In genomic region chr1:85609976-85610375, GRCh38 we compare ENCODE assay signal across 23 cellular contexts. TPM values are rescaled to one million over a fixed set of nuclear protein-coding genes. Genes with fewer than 3 reads are reported as not detected.
"Had no signal": no experiment of that assay in that cellular context is flagged by ENCODE, and none has a peak within 500 bp of the region (broad histone marks: within the 10 kb centered on the region; RNA-seq: fewer than 3 reads in every experiment).

No MANE protein-coding gene starts in this region.

- H3K27ac Mint-ChIP-seq: activated B cell treated with CpG ODN at 0.5 μM for 24 hours; activated naive CD4-positive, alpha-beta T cell treated with anti-CD3 and anti-CD28 coated beads for 36 hours; activated naive CD8-positive, alpha-beta T cell treated with anti-CD3 and anti-CD28 coated beads, Interleukin-2, amount 10 ng/mL, durations not matched to agents 7 days and 5 days; nephron progenitor cell; stimulated activated naive B cell treated with anti-CD40 and anti-IgM and Interleukin-4, amounts not matched to agents 10 μg/mL and 1 μg/mL and 100 μg/mL, for 72 hours; T-helper 17 cell had no signal

- DNase-seq: activated B cell treated with CpG ODN at 0.5 μM for 24 hours; activated CD4-positive, alpha-beta T cell treated with anti-CD3 and anti-CD28 coated beads for 4 hours; activated CD4-positive, alpha-beta T cell treated with anti-CD3 and anti-CD28 coated beads, Interleukin-2, amount 50 U/mL, for 48 hours; activated naive CD4-positive, alpha-beta T cell treated with anti-CD3 and anti-CD28 coated beads for 36 hours; activated naive CD8-positive, alpha-beta T cell treated with anti-CD3 and anti-CD28 coated beads, Interleukin-2, amount 10 ng/mL, durations not matched to agents 7 days and 5 days; activated T-cell treated with anti-CD3 and anti-CD28 coated beads, Interleukin-2, amount 50 U/mL, for 48 hours; amniotic stem cell; cerebellar nuclear complex; cortex of kidney; endodermal cell; esophagus squamous epithelium; heart right ventricle; kidney; left lung; midbrain; nephron progenitor cell; nucleus accumbens; right lobe of liver; stimulated activated CD4-positive, alpha-beta T cell treated with anti-CD3 and anti-CD28 coated beads, Interleukin-2, amount 100 ng/mL, for 48 hours; stimulated activated CD8-positive, alpha-beta memory T cell treated with anti-CD3 and anti-CD28 coated beads, Interleukin-4, amount 100 ng/mL, for 48 hours; stimulated activated naive B cell treated with anti-CD40 and anti-IgM and Interleukin-4, amounts not matched to agents 10 μg/mL and 1 μg/mL and 100 μg/mL, for 72 hours; T-helper 17 cell; transverse colon had no signal

- H3K9me3 Mint-ChIP-seq: activated B cell treated with CpG ODN at 0.5 μM for 24 hours; activated naive CD4-positive, alpha-beta T cell treated with anti-CD3 and anti-CD28 coated beads for 36 hours; endodermal cell; nephron progenitor cell; stimulated activated naive B cell treated with anti-CD40 and anti-IgM and Interleukin-4, amounts not matched to agents 10 μg/mL and 1 μg/mL and 100 μg/mL, for 72 hours had no signal

- H3K27me3 Mint-ChIP-seq: activated B cell treated with CpG ODN at 0.5 μM for 24 hours; activated naive CD8-positive, alpha-beta T cell treated with anti-CD3 and anti-CD28 coated beads, Interleukin-2, amount 10 ng/mL, durations not matched to agents 7 days and 5 days; T-helper 17 cell had no signal

- H3K4me3 ChIP-seq: esophagus squamous epithelium, heart right ventricle, left lung, right lobe of liver, transverse colon had no signal

- H3K4me1 Mint-ChIP-seq: activated B cell treated with CpG ODN at 0.5 μM for 24 hours; activated naive CD8-positive, alpha-beta T cell treated with anti-CD3 and anti-CD28 coated beads, Interleukin-2, amount 10 ng/mL, durations not matched to agents 7 days and 5 days; stimulated activated naive B cell treated with anti-CD40 and anti-IgM and Interleukin-4, amounts not matched to agents 10 μg/mL and 1 μg/mL and 100 μg/mL, for 72 hours; T-helper 17 cell had no signal

- H3K27me3 ChIP-seq: esophagus squamous epithelium, heart right ventricle, left lung, right lobe of liver, transverse colon had no signal

- H3K36me3 Mint-ChIP-seq: activated naive CD8-positive, alpha-beta T cell treated with anti-CD3 and anti-CD28 coated beads, Interleukin-2, amount 10 ng/mL, durations not matched to agents 7 days and 5 days had no signal

- ATAC-seq: heart right ventricle; left lung; stimulated activated naive B cell treated with anti-CD40 and anti-IgM and Interleukin-4, amounts not matched to agents 10 μg/mL and 1 μg/mL and 100 μg/mL, for 72 hours; T-helper 17 cell had no signal

- H3K9me3 ChIP-seq: esophagus squamous epithelium, heart right ventricle, left lung, right lobe of liver, transverse colon had no signal

- H3K27ac ChIP-seq: esophagus squamous epithelium, heart right ventricle, right lobe of liver, transverse colon had no signal

- H3K4me3 Mint-ChIP-seq: activated B cell treated with CpG ODN at 0.5 μM for 24 hours; activated naive CD4-positive, alpha-beta T cell treated with anti-CD3 and anti-CD28 coated beads for 36 hours; activated naive CD8-positive, alpha-beta T cell treated with anti-CD3 and anti-CD28 coated beads, Interleukin-2, amount 10 ng/mL, durations not matched to agents 7 days and 5 days; endodermal cell; nephron progenitor cell; stimulated activated naive B cell treated with anti-CD40 and anti-IgM and Interleukin-4, amounts not matched to agents 10 μg/mL and 1 μg/mL and 100 μg/mL, for 72 hours; T-helper 17 cell had no signal

- H3K36me3 ChIP-seq: esophagus squamous epithelium, heart right ventricle, left lung, right lobe of liver, transverse colon had no signal

RNA-seq across cellular contexts. Expression of gene CCN1, which starts 29.4 kb away (rescaled TPM):
- total RNA-seq: activated B cell treated with CpG ODN at 0.5 μM for 24 hours; activated naive CD4-positive, alpha-beta T cell treated with anti-CD3 and anti-CD28 coated beads for 36 hours; activated naive CD8-positive, alpha-beta T cell treated with anti-CD3 and anti-CD28 coated beads, Interleukin-2, amount 10 ng/mL, durations not matched to agents 7 days and 5 days; T-helper 17 cell had no signal
